21 cellular contexts compared by ENCODE assay signal in the genomic region with DNA sequence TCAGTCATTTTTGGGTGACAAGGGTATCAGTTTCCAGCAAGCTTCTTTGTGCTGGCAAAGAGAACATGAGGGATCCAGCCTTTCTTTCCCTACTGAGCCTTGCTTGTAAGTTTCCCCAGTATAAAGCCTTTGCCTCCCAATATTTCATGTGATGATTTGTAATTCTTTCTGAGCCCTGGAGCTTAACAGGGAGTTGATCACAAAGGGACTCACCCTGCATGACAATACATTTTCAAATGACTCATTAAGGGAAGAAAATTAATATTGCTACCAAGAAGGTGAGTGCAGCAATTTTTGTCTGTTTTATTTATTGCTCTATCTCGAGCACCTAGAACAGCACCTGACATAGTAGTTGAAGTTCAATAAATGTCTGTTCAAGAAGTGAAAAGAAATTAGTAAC. TPM values are rescaled to one million over a fixed set of nuclear protein-coding genes. Genes with fewer than 3 reads are reported as not detected.
DNase-seq lines count a peak whose midpoint lies in the region; ATAC-seq and TF ChIP-seq lines count a peak whose summit lies in the region.
"Had no signal": no experiment of that assay in that cellular context is flagged by ENCODE, and none has a peak within 500 bp of the region (broad histone marks: within the 10 kb centered on the region; RNA-seq: fewer than 3 reads in every experiment).

No MANE protein-coding gene starts in this region.

- CTCF ChIA-PET in activated naive CD4-positive, alpha-beta T cell treated with anti-CD3 and anti-CD28 coated beads for 36 hours (lab: Charles Lee): interaction anchor here (1.1 kb wide), 1 partner anchor 59 kb away, joined by 3 read pairs; no protein-coding TSS in a partner anchor

- DNase-seq in epithelial cell of esophagus (ENCODE audit: low read depth) (peak; percentile 58), NCI-H1417 (lab: John Stamatoyannopoulos, UW) (no peak), NCI-H774 (lab: John Stamatoyannopoulos, UW) (no peak), dermis blood vessel endothelial cell (no peak)
- no peak for DNase-seq in activated naive CD4-positive, alpha-beta T cell treated with anti-CD3 and anti-CD28 coated beads for 36 hours
- DNase-seq: CD4-positive, alpha-beta memory T cell; GF-D8; KBM-7; MV-4-11; NCI-H187 treated with DMSO at 0.1 percent for 48 hours; NCI-H345; NCI-H524 treated with DMSO at 0.1 percent for 48 hours; Peyer's patch; SW 1271 had no signal

- intact Hi-C loops in activated naive CD4-positive, alpha-beta T cell treated with anti-CD3 and anti-CD28 coated beads for 36 hours (cut with micrococcal nuclease): loop anchor here (2.0 kb wide), 1 partner anchor 27 kb away; the partner anchor contains the start of gene OXSM

- H3K27me3 Mint-ChIP-seq in activated naive CD4-positive, alpha-beta T cell treated with anti-CD3 and anti-CD28 coated beads for 36 hours (ENCODE audit: low read depth): no peaks in the 10 kb centered on the region

- ATAC-seq in GM18867 (IDR thresholded peaks at IDR 0.05; ENCODE audit: unreplicated experiment): peak; percentile 13
- ATAC-seq in GM21526 (IDR thresholded peaks at IDR 0.05; ENCODE audit: low FRiP score, unreplicated experiment): peak; percentile 11
- ATAC-seq in HG02885 (IDR thresholded peaks at IDR 0.05; ENCODE audit: poor library complexity, unreplicated experiment): peak; percentile 25
- ATAC-seq: GM23338, HCT116, HepG2 had no signal

- TF ChIP-seq CTCF in epithelial cell of esophagus (IDR thresholded peaks at IDR 0.05; ENCODE audit: insufficient read depth, low read depth, low read length, missing control alignments): no peak

- no peak overlapping the region for H3K4me3 ChIP-seq in epithelial cell of esophagus (ENCODE audit: low read length)
- H3K4me3 ChIP-seq: BLaER1, GM23338, Peyer's patch had no signal

- H3K9me3 Mint-ChIP-seq in activated naive CD4-positive, alpha-beta T cell treated with anti-CD3 and anti-CD28 coated beads for 36 hours: no peaks in the 10 kb centered on the region
- H3K9me3 Mint-ChIP-seq: CD4-positive, alpha-beta memory T cell had no signal

- H3K36me3 Mint-ChIP-seq in activated naive CD4-positive, alpha-beta T cell treated with anti-CD3 and anti-CD28 coated beads for 36 hours (ENCODE audit: low read depth): no peaks in the 10 kb centered on the region
- H3K36me3 Mint-ChIP-seq: CD4-positive, alpha-beta memory T cell had no signal

- H3K27ac Mint-ChIP-seq in activated naive CD4-positive, alpha-beta T cell treated with anti-CD3 and anti-CD28 coated beads for 36 hours: no peak overlapping the region
- H3K27ac Mint-ChIP-seq: CD4-positive, alpha-beta memory T cell; GM23338 had no signal

- H3K4me1 Mint-ChIP-seq in activated naive CD4-positive, alpha-beta T cell treated with anti-CD3 and anti-CD28 coated beads for 36 hours (ENCODE audit: low read depth): peaks cover 4% of the 10 kb centered on the region

- H3K4me3 Mint-ChIP-seq in activated naive CD4-positive, alpha-beta T cell treated with anti-CD3 and anti-CD28 coated beads for 36 hours: no peak overlapping the region
- H3K4me3 Mint-ChIP-seq: CD4-positive, alpha-beta memory T cell; GM23338 had no signal

RNA-seq across cellular contexts. Expression of gene OXSM, which starts 27.7 kb away (rescaled TPM):
- total RNA-seq in dermis blood vessel endothelial cell: 11.0 and 11.1 TPM in 2 replicates
- 10 to 100 TPM; 10.0 to 11.4 TPM for total RNA-seq in activated naive CD4-positive, alpha-beta T cell treated with anti-CD3 and anti-CD28 coated beads for 36 hours

RNA-seq across cellular contexts. Expression of gene NGLY1, which starts 34.4 kb away (rescaled TPM):
- 39.9 and 45.9 TPM in 2 replicates for total RNA-seq in dermis blood vessel endothelial cell
- total RNA-seq in activated naive CD4-positive, alpha-beta T cell treated with anti-CD3 and anti-CD28 coated beads for 36 hours: 10 to 100 TPM; 49.0 to 50.0 TPM
